2 cellular contexts compared by ENCODE assay signal in the genomic region with DNA sequence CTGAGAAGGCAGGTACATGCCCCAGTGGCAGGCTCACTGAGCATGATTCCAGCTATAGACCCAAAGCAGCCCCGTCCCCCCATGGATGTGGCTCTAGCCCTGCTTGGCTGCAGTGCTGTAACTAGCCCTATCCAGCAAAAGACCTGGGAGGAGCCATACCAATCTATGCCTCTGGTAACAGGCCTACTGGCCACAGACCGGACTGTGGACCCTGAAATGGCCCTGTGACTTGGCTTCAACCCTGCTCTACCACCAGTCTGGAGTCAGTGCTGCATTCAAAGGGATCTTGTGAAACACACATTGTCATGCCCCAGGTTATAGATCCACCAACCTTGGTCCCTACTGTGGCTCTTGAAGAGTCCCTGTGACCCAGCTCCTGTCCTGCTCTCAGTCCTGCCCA.
TF ChIP-seq lines count a peak whose summit lies in the region.

No MANE protein-coding gene starts in this region.

TF ChIP-seq in H1, 55 proteins besides CTCF, POLR2A, EP300 and RAD21:
- TF ChIP-seq JUN (IDR thresholded peaks at IDR 0.05; ENCODE audit: low read depth, low read length): no peak
- no peak for TF ChIP-seq KDM4A (IDR thresholded peaks at IDR 0.05; ENCODE audit: low read depth, low read length, severe bottlenecking)
- no peak for TF ChIP-seq BACH1 (IDR thresholded peaks at IDR 0.05; ENCODE audit: low read length)
- TF ChIP-seq SUZ12 (IDR thresholded peaks at IDR 0.05; ENCODE audit: low read length): no peak
- no peak for TF ChIP-seq SP1 (IDR thresholded peaks at IDR 0.05; ENCODE audit: low read depth, low read length)
- TF ChIP-seq CEBPB (IDR thresholded peaks at IDR 0.05; ENCODE audit: low read depth, low read length): no peak
- TF ChIP-seq, protein P1, sequence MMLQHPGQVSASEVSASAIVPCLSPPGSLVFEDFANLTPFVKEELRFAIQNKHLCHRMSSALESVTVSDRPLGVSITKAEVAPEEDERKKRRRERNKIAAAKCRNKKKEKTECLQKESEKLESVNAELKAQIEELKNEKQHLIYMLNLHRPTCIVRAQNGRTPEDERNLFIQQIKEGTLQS (IDR thresholded peaks at IDR 0.05; ENCODE audit: insufficient read depth, low read depth, low read length): no peak
- TF ChIP-seq RNF2 (IDR thresholded peaks at IDR 0.05; ENCODE audit: borderline replicate concordance, low read depth, low read length, missing control alignments, poor library complexity, severe bottlenecking): no peak
- no peak for TF ChIP-seq EZH2 (IDR thresholded peaks at IDR 0.05; ENCODE audit: low read depth, low read length, severe bottlenecking)
- no peak for TF ChIP-seq CBX5 (IDR thresholded peaks at IDR 0.05; ENCODE audit: low read depth, low read length)
- TF ChIP-seq NANOG (IDR thresholded peaks at IDR 0.05; ENCODE audit: insufficient read depth, low read depth, low read length, poor library complexity, severe bottlenecking): no peak
- no peak for TF ChIP-seq NRF1 (IDR thresholded peaks at IDR 0.05; ENCODE audit: low read depth, low read length)
- TF ChIP-seq SIX5 (IDR thresholded peaks at IDR 0.05; ENCODE audit: low read depth, low read length): no peak
- no peak for TF ChIP-seq BCL11A (IDR thresholded peaks at IDR 0.05; ENCODE audit: low read depth in 2 of 2, low read length in 2 of 2)
- TF ChIP-seq GTF2F1 (IDR thresholded peaks at IDR 0.05; ENCODE audit: borderline replicate concordance, low read depth, low read length): no peak

TF ChIP-seq in HepG2, 621 proteins besides CTCF, POLR2A, EP300 and RAD21:
- TF ChIP-seq PAX8 (CRISPR knock-in tag; IDR thresholded peaks at IDR 0.05; ENCODE audit: borderline replicate concordance) (no peak), HNF4A (CRISPR knock-in tag; IDR thresholded peaks at IDR 0.05) (peak; percentile 47)
